Comparison of ENCODE assay signal across 8 cellular contexts in the genomic region with DNA sequence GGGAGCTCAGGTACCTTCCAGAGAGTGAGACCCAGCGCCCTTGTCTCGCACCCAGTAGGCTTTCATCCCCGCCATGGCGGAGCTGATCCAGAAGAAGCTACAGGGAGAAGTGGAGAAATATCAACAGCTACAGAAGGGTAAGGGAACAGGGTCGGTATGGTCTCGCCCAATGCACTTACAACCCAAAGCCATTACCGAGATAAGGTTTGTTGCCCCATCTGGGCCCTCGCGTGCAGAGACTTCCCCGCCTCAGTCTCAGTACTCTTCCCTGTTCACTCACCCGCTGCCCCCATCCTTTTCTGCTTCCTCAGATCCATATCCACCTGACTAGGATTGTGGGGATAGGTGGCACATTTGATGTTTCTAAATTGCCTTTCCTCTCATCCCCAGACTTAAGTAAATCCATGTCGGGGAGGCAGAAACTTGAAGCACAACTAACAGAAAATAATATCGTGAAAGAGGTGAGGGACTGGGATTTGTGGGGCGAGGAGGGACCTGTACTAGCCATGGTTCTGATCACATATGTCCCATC. TPM values are rescaled to one million over a fixed set of nuclear protein-coding genes. Genes with fewer than 3 reads are reported as not detected.
DNase-seq lines count a peak whose midpoint lies in the region; ATAC-seq and TF ChIP-seq lines count a peak whose summit lies in the region.

No MANE protein-coding gene starts in this region.

- H3K27ac ChIP-seq in body of pancreas (peak overlapping the region in 3 of 4 donors; percentile 55 to 80 (median 65)), mesendoderm (ENCODE audit: low read depth, low read length) (no peak overlapping the region)

- intact Hi-C loops in body of pancreas (cut with DNase I) = no loop called here

- 2 to 5% methylated on average over 10 to 14 of the region's 14 CpGs for WGBS in body of pancreas, 2 donors
- no CpG with 5 or more reads among the region's 14 CpGs for WGBS in mesendoderm (ENCODE audit: extremely low coverage, insufficient coverage, low lambda C conversion rate)

- H4K5ac ChIP-seq in mesendoderm (ENCODE audit: low read length) = no peak overlapping the region

- peaks cover 22% of the 10 kb centered on the region for H3K79me1 ChIP-seq in mesendoderm (ENCODE audit: low read length)

- H3K27me3 ChIP-seq in body of pancreas (no peaks in the 10 kb centered on the region), mesendoderm (ENCODE audit: insufficient read depth, low read length, poor library complexity) (no peaks in the 10 kb centered on the region)

- H2AK5ac ChIP-seq in mesendoderm (ENCODE audit: low read length) = no peak overlapping the region

- H3K4me3 ChIP-seq in GM12875 (ENCODE audit: low read depth, low read length) (peak overlapping the region; percentile 64), body of pancreas (peak overlapping the region; percentile 35 to 36), mesendoderm (ENCODE audit: low read length) (peak overlapping the region; percentile 81)

- no peak for TF ChIP-seq POLR2A in body of pancreas (IDR thresholded peaks at IDR 0.05)

- H2BK5ac ChIP-seq in mesendoderm (ENCODE audit: low read length) = no peak overlapping the region

- H4K8ac ChIP-seq in mesendoderm (ENCODE audit: low read depth, low read length) = no peak overlapping the region

- no peak overlapping the region for H2BK15ac ChIP-seq in mesendoderm (replicated peaks; ENCODE audit: low read depth)

- H2BK120ac ChIP-seq in mesendoderm (ENCODE audit: low read depth, low read length) = no peak overlapping the region

- no peak overlapping the region for H3K23ac ChIP-seq in mesendoderm (ENCODE audit: low read length)

- peak overlapping the region; percentile 81 for H3K4ac ChIP-seq in mesendoderm (ENCODE audit: low read depth, low read length)

- H3K4me1 ChIP-seq in body of pancreas (peaks cover 25% of the 10 kb centered on the region), mesendoderm (ENCODE audit: control insufficient read depth, low read depth, low read length) (no peaks in the 10 kb centered on the region)

- no peaks in the 10 kb centered on the region for H3K9me3 ChIP-seq in body of pancreas

- H3K79me2 ChIP-seq in mesendoderm (ENCODE audit: control insufficient read depth, insufficient read depth, low read length) = peaks cover 19% of the 10 kb centered on the region

- H3K18ac ChIP-seq in mesendoderm (ENCODE audit: low read length) = no peak overlapping the region

- peaks cover 0 to 6% of the 10 kb centered on the region in 2 donors for H3K36me3 ChIP-seq in body of pancreas (replicated peaks in 1 of 2; ENCODE audit: insufficient read depth in 1 of 2, low read depth in 2 of 2)
- peaks cover 3% of the 10 kb centered on the region for H3K36me3 ChIP-seq in mesendoderm (ENCODE audit: control insufficient read depth, insufficient read depth, low read length)

- H3K56ac ChIP-seq in mesendoderm (ENCODE audit: low read length) = peak overlapping the region; percentile 90

- H3K4me2 ChIP-seq in mesendoderm (ENCODE audit: low read length) = peak overlapping the region; percentile 87

- no peak for DNase-seq in body of pancreas
- no peak for DNase-seq in mesendoderm
- no peak for DNase-seq in DMS153 (lab: John Stamatoyannopoulos, UW)
- no peak for DNase-seq in NCI-H1048 (lab: John Stamatoyannopoulos, UW)
- DNase-seq in dedifferentiated amniotic fluid mesenchymal stem cell (ENCODE audit: extremely low spot score) = no peak

- peak; percentile 14 for ATAC-seq in HG03354 (IDR thresholded peaks at IDR 0.05; ENCODE audit: poor library complexity, severe bottlenecking, unreplicated experiment)
- ATAC-seq in body of pancreas = peak; percentile 4
- no peak for ATAC-seq in HG03196 (IDR thresholded peaks at IDR 0.05; ENCODE audit: unreplicated experiment)

- no peak for TF ChIP-seq CTCF in GM12875 (IDR thresholded peaks at IDR 0.05; ENCODE audit: borderline replicate concordance, insufficient read depth, low read depth, low read length)
- TF ChIP-seq CTCF in body of pancreas (IDR thresholded peaks at IDR 0.05) = no peak

- H3K9ac ChIP-seq in mesendoderm (ENCODE audit: low read length) = peak overlapping the region; percentile 85

RNA-seq across cellular contexts. Expression of a gene that starts 0.4 kb away (rescaled TPM):
- 10 to 100 TPM; 10.2 to 19.7 TPM for total RNA-seq in body of pancreas
- 82.0 TPM for polyA plus RNA-seq in mesendoderm (2013, experiment 1 of 2)
- 81.7 TPM for polyA plus RNA-seq in mesendoderm (2013, experiment 2 of 2)

RNA-seq across cellular contexts. Expression of a gene that starts 0.8 kb away (rescaled TPM):
- total RNA-seq in body of pancreas = 10 to 100 TPM; 27.8 to 43.2 TPM
- polyA plus RNA-seq in mesendoderm (2013, experiment 1 of 2) = 116 TPM
- 117 TPM for polyA plus RNA-seq in mesendoderm (2013, experiment 2 of 2)

RNA-seq across cellular contexts. Expression of a gene that starts 8.9 kb away (rescaled TPM):
- 10 to 100 TPM; 31.3 to 31.9 TPM for total RNA-seq in body of pancreas
- polyA plus RNA-seq in mesendoderm (2013, experiment 1 of 2) = 41.9 TPM
- polyA plus RNA-seq in mesendoderm (2013, experiment 2 of 2) = 41.2 TPM

RNA-seq across cellular contexts. Expression of a gene that starts 12.9 kb away (rescaled TPM):
- total RNA-seq in body of pancreas = 1 to 10 TPM; 3.9 to 5.6 TPM
- 0.73 TPM for polyA plus RNA-seq in mesendoderm (2013, experiment 1 of 2)
- 0.92 TPM for polyA plus RNA-seq in mesendoderm (2013, experiment 2 of 2)

RNA-seq across cellular contexts. Expression of a gene that starts 18.0 kb away (rescaled TPM):
- total RNA-seq in body of pancreas = 1,000 to 10,000 TPM in 1 of 2 donors, 100 to 1,000 TPM in 1; 772 to 1,608 TPM
- polyA plus RNA-seq in mesendoderm (2013, experiment 1 of 2) = 7,321 TPM
- polyA plus RNA-seq in mesendoderm (2013, experiment 2 of 2) = 7,202 TPM
